Comparison of ENCODE assay signal across 8 cellular contexts in the genomic region with DNA sequence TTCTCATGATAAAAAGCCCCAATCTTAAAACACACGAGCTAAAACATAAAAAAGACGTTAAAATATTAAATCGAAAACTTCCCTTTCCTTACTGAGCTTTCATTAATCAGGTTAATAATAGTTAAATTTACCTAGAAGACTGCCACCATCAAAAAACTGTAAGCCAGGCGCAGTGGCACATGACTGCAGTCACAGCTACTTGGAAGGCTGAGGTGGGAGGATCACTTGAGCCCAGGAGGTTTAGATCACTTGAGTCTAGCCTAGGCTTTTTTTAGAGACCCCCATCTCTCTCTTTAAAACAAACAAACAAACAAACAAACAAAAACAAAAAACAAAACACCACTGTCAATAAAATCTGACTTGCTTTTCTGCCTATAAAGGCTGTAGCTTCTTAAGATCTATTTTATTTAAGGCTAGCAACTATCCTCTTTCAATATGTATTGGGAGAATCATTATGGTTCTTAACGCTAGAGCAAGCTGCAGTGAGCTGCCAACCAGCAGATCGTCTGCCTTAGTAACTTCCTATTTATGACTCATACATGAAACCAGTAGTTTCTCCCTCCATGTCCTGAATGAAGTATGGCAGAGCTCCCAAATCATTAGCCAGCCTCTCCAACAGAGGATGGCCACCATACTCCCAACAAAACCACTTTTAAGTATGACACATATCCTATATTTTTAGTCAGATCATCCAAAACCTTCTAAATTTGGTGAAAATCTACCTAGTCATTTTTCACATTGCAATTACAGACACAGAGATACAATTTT.
A peak's percentile ranks its signal among the peaks of the same experiment; 100 is the strongest.
DNase-seq lines count a peak whose midpoint lies in the region; ATAC-seq and TF ChIP-seq lines count a peak whose summit lies in the region.

No MANE protein-coding gene starts in this region.

- no peaks in the 10 kb centered on the region; the same call in 1 of the 2 replicates for H3K9me3 ChIP-seq in Panc1 (ENCODE audit: control insufficient read depth, insufficient read depth, low read depth, low read length)
- H3K9me3 ChIP-seq in neuronal stem cell (replicated peaks in 1 of 2; ENCODE audit: control insufficient read depth in 2 of 2, insufficient read depth in 1 of 2, low read depth in 1 of 2, low read length in 2 of 2), result peaks cover 0 to 8% of the 10 kb centered on the region in 2 donors

- peak overlapping the region; percentile 49 for H3K27ac Mint-ChIP-seq in stimulated activated memory B cell treated with anti-CD40 and anti-IgM and Interleukin-4, amounts not matched to agents 10 μg/mL and 1 μg/mL and 100 μg/mL, for 72 hours

- in situ Hi-C loops in Panc1 (cut with HindIII; ENCODE audit: low pct_unique_long_range_greater_than_20kb, low sequenced_read_pairs), result no loop called here

- WGBS in neuronal stem cell (ENCODE audit: extremely low coverage in 2 of 2, insufficient read length in 2 of 2, insufficient replicate concordance in 1 of 2), 2 donors, result no CpG with 5 or more reads among the region's 6 CpGs

- no peak overlapping the region for H2BK12ac ChIP-seq in neuronal stem cell (ENCODE audit: low read length)

- no peak overlapping the region for H2BK15ac ChIP-seq in neuronal stem cell (ENCODE audit: low read length)

- CTCF ChIA-PET in BJ (lab: Yijun Ruan, JAX), result no interaction called here
- CTCF ChIA-PET in Panc1 (lab: Charles Lee), result no interaction called here

- POLR2A ChIA-PET in BJ (lab: Charles Lee) (interaction anchor here (0.6 kb wide), 1 partner anchor 100 kb away, joined by 15 read pairs; no protein-coding TSS in a partner anchor), Panc1 (lab: Charles Lee) (interaction anchor here (0.7 kb wide), 1 partner anchor 22 kb away, joined by 3 read pairs; no protein-coding TSS in a partner anchor)

- H3K36me3 Mint-ChIP-seq in stimulated activated memory B cell treated with anti-CD40 and anti-IgM and Interleukin-4, amounts not matched to agents 10 μg/mL and 1 μg/mL and 100 μg/mL, for 72 hours, result peaks cover 24% of the 10 kb centered on the region

- H3K36me3 ChIP-seq in BJ (ENCODE audit: control insufficient read depth, insufficient read depth, low read length), result no peaks in the 10 kb centered on the region
- H3K36me3 ChIP-seq in Panc1 (ENCODE audit: control insufficient read depth, insufficient read depth, low read length), result no peaks in the 10 kb centered on the region
- peaks cover 0 to 1% of the 10 kb centered on the region in 2 donors for H3K36me3 ChIP-seq in neuronal stem cell (replicated peaks in 1 of 2; ENCODE audit: control insufficient read depth in 2 of 2, insufficient read depth in 2 of 2, low read length in 2 of 2)

- no peak overlapping the region for H4K91ac ChIP-seq in neuronal stem cell (ENCODE audit: low read depth, low read length, poor library complexity)

- no peak overlapping the region for H3K14ac ChIP-seq in neuronal stem cell (ENCODE audit: low read length)

- no peaks in the 10 kb centered on the region for H3K79me1 ChIP-seq in neuronal stem cell (ENCODE audit: low read depth, low read length)

- H2AFZ ChIP-seq in neuronal stem cell (ENCODE audit: low read length), result no peak overlapping the region

- no peaks in the 10 kb centered on the region for H3K27me3 Mint-ChIP-seq in stimulated activated memory B cell treated with anti-CD40 and anti-IgM and Interleukin-4, amounts not matched to agents 10 μg/mL and 1 μg/mL and 100 μg/mL, for 72 hours

- no peak overlapping the region for H2BK120ac ChIP-seq in neuronal stem cell (ENCODE audit: low read depth, low read length)

- H3K27ac ChIP-seq in Panc1 (ENCODE audit: low read length), result peak overlapping the region; percentile 72
- no peak overlapping the region for H3K27ac ChIP-seq in neuronal stem cell (replicated peaks; ENCODE audit: low read length)

- BruUV-seq in Panc1 (replicated peaks; lab: Mats Ljungman, UMichigan), result no TSS peak

- no peak overlapping the region for H4K8ac ChIP-seq in neuronal stem cell (ENCODE audit: low read depth, low read length)

- H3K4me3 ChIP-seq in BJ (ENCODE audit: low read depth, low read length) (no peak overlapping the region), Panc1 (ENCODE audit: low read depth in 2 of 2, low read length in 2 of 2) (peak overlapping the region in 1 of 2 experiments; percentile 7; a peak in 2 of 4 replicates), neuronal stem cell (ENCODE audit: low read length in 2 of 2) (no peak overlapping the region)

- intact Hi-C loops in Panc1 (cut with micrococcal nuclease; ENCODE audit: unreplicated experiment), result no loop called here

- ATAC-seq in GM18861 (IDR thresholded peaks at IDR 0.05; ENCODE audit: unreplicated experiment), result peak; percentile 87
- peak; percentile 90 for ATAC-seq in HG03064 (IDR thresholded peaks at IDR 0.05; ENCODE audit: low read depth, unreplicated experiment)
- ATAC-seq in Panc1, result peak; percentile 96
- ATAC-seq in esophagus mucosa, result peak; percentile 94
- ATAC-seq in stimulated activated memory B cell treated with anti-CD40 and anti-IgM and Interleukin-4, amounts not matched to agents 10 μg/mL and 1 μg/mL and 100 μg/mL, for 72 hours, result peak; percentile 78

- TF ChIP-seq CTCF in BJ (IDR thresholded peaks at IDR 0.05; ENCODE audit: insufficient read depth, low read depth, low read length) (no peak), Panc1 (IDR thresholded peaks at IDR 0.05) (no peak)

- no peak overlapping the region for H3K9ac ChIP-seq in neuronal stem cell (ENCODE audit: low read depth, low read length, poor library complexity)

- H3K4me2 ChIP-seq in neuronal stem cell (ENCODE audit: insufficient read depth, low read length, poor library complexity, severe bottlenecking), result no peak overlapping the region

- H3K27me3 ChIP-seq in BJ (ENCODE audit: control insufficient read depth, insufficient read depth, low read length) (no peaks in the 10 kb centered on the region), Panc1 (ENCODE audit: control insufficient read depth, insufficient read depth, low read length) (no peaks in the 10 kb centered on the region), neuronal stem cell (ENCODE audit: control insufficient read depth in 3 of 3, insufficient read depth in 3 of 3, low read depth in 1 of 3, low read length in 3 of 3) (no peaks in the 10 kb centered on the region)

- H3K4ac ChIP-seq in neuronal stem cell (ENCODE audit: low read length), result no peak overlapping the region

- H3K4me3 Mint-ChIP-seq in stimulated activated memory B cell treated with anti-CD40 and anti-IgM and Interleukin-4, amounts not matched to agents 10 μg/mL and 1 μg/mL and 100 μg/mL, for 72 hours, result peak overlapping the region; percentile 24

- H3K4me1 Mint-ChIP-seq in stimulated activated memory B cell treated with anti-CD40 and anti-IgM and Interleukin-4, amounts not matched to agents 10 μg/mL and 1 μg/mL and 100 μg/mL, for 72 hours, result peaks cover 36% of the 10 kb centered on the region

- H2AK5ac ChIP-seq in neuronal stem cell (ENCODE audit: low read depth, low read length), result no peak overlapping the region

- no peak overlapping the region for H3K23ac ChIP-seq in neuronal stem cell (ENCODE audit: low read depth, low read length, poor library complexity)

- H3K18ac ChIP-seq in neuronal stem cell (ENCODE audit: low read length), result no peak overlapping the region

- DNase-seq in BJ (ENCODE audit: low read depth), result peak; percentile 58
- DNase-seq in Panc1 (ENCODE audit: low read depth, low spot score), result peak; percentile 84
- DNase-seq in NCI-H1436 (lab: John Stamatoyannopoulos, UW), result no peak
- DNase-seq in neuronal stem cell (ENCODE audit: low spot score), result no peak

- H3K4me1 ChIP-seq in Panc1 (ENCODE audit: control insufficient read depth, insufficient read depth, low read length) (peaks cover 23% of the 10 kb centered on the region), neuronal stem cell (ENCODE audit: control insufficient read depth in 2 of 2, insufficient read depth in 1 of 2, low read depth in 1 of 2, low read length in 2 of 2) (peaks cover 7% of the 10 kb centered on the region in 2 donors)

- no peak overlapping the region for H2BK5ac ChIP-seq in neuronal stem cell (ENCODE audit: low read length)

- peaks cover 4% of the 10 kb centered on the region for H3K9me3 Mint-ChIP-seq in stimulated activated memory B cell treated with anti-CD40 and anti-IgM and Interleukin-4, amounts not matched to agents 10 μg/mL and 1 μg/mL and 100 μg/mL, for 72 hours

Comparison
In these comparisons a context has a peak if more than half of its experiments do, and no peak if none do; other contexts are left out.
1. DNase-seq: peak in BJ (single experiment) and Panc1 (single experiment); none in NCI-H1436 (single experiment) and neuronal stem cell (single experiment).
2. Peak in every context shown above with its lines, with median percentiles within 50 percentile points of each other: ATAC-seq.